ENCODE assay signal across 1 cellular context in genomic region chr6:27772261-27773001, GRCh38.
TF ChIP-seq lines count a peak whose summit lies in the region.

No MANE protein-coding gene starts in this region.

TF ChIP-seq in K562, 482 proteins besides CTCF, POLR2A, EP300 and RAD21 (continued from another document and continues in another):
- TF ChIP-seq THRA (IDR thresholded peaks at IDR 0.05), result no peak
- TF ChIP-seq MAFG (tag; conservative IDR thresholded peaks at IDR 0.05), result peak; percentile 97
- no peak for TF ChIP-seq SIX5 (IDR thresholded peaks at IDR 0.05; ENCODE audit: borderline replicate concordance in 1 of 2, insufficient read depth in 1 of 2, low read depth in 1 of 2, low read length in 2 of 2)
- TF ChIP-seq E2F5 (CRISPR knock-in tag; IDR thresholded peaks at IDR 0.05), result no peak
- no peak for TF ChIP-seq PPARD (CRISPR knock-in tag; IDR thresholded peaks at IDR 0.05)
- no peak for TF ChIP-seq ELK3 (CRISPR knock-in tag; IDR thresholded peaks at IDR 0.05)
- TF ChIP-seq NCOR1 (IDR thresholded peaks at IDR 0.05), result no peak
- TF ChIP-seq POU5F1 (IDR thresholded peaks at IDR 0.05; ENCODE audit: borderline replicate concordance, low read depth, low read length, partially characterized antibody), result peak; percentile 17
- TF ChIP-seq ZFP36 (IDR thresholded peaks at IDR 0.05; ENCODE audit: low read depth, low read length, partially characterized antibody), result peak; percentile 20
- peak; percentile 87 for TF ChIP-seq THRB (CRISPR knock-in tag; conservative IDR thresholded peaks at IDR 0.05)
- no peak for TF ChIP-seq ZC3H11A (IDR thresholded peaks at IDR 0.05; ENCODE audit: low read depth, low read length)
- no peak for TF ChIP-seq ADNP (tag; IDR thresholded peaks at IDR 0.05)
- TF ChIP-seq SRSF3 (IDR thresholded peaks at IDR 0.05; ENCODE audit: insufficient read depth, low read length), result no peak
- no peak for TF ChIP-seq ZNF408 (CRISPR knock-in tag; IDR thresholded peaks at IDR 0.05; ENCODE audit: low read depth)
- TF ChIP-seq GATAD2B (IDR thresholded peaks at IDR 0.05; ENCODE audit: borderline replicate concordance), result no peak
- no peak for TF ChIP-seq SLC30A9 (CRISPR knock-in tag; IDR thresholded peaks at IDR 0.05)
- TF ChIP-seq ZNF449 (CRISPR knock-in tag; IDR thresholded peaks at IDR 0.05), result peak; percentile 77; the same call in 1 of the 2 replicates
- no peak for TF ChIP-seq MXD1 (CRISPR knock-in tag; IDR thresholded peaks at IDR 0.05; ENCODE audit: borderline replicate concordance, poor library complexity, severe bottlenecking)
- TF ChIP-seq DMBX1 (CRISPR knock-in tag; IDR thresholded peaks at IDR 0.05; ENCODE audit: borderline replicate concordance), result peak; percentile 89
- TF ChIP-seq FUS (optimal IDR thresholded peaks at IDR 0.05; ENCODE audit: low read depth, low read length), result no peak
- TF ChIP-seq PTBP1 (IDR thresholded peaks at IDR 0.05; ENCODE audit: low read depth, low read length), result no peak
- TF ChIP-seq GATAD2A (IDR thresholded peaks at IDR 0.05), result peak; percentile 92; the same call in 1 of the 2 replicates
- no peak for TF ChIP-seq SAFB2 (IDR thresholded peaks at IDR 0.05; ENCODE audit: borderline replicate concordance, low read depth, low read length, severe bottlenecking)
- TF ChIP-seq NELFE (IDR thresholded peaks at IDR 0.05; ENCODE audit: insufficient read depth, insufficient read length), result no peak
- no peak for TF ChIP-seq ZNF274 (IDR thresholded peaks at IDR 0.05; ENCODE audit: borderline replicate concordance, low read depth, low read length)
- TF ChIP-seq E2F8 (IDR thresholded peaks at IDR 0.05; ENCODE audit: low read depth, partially characterized antibody), result no peak
- TF ChIP-seq CHD1 (IDR thresholded peaks at IDR 0.05; ENCODE audit: low read length), result no peak
- no peak for TF ChIP-seq RBBP5 (IDR thresholded peaks at IDR 0.05; ENCODE audit: borderline replicate concordance, insufficient read depth, low read length, poor library complexity, severe bottlenecking)
- TF ChIP-seq ZBTB11 (CRISPR knock-in tag; IDR thresholded peaks at IDR 0.05), result peak in 1 of 3 experiments; percentile 78; a peak in 2 of 6 replicates
- no peak; a peak in 1 of 4 replicates for TF ChIP-seq KDM4B (IDR thresholded peaks at IDR 0.05; ENCODE audit: borderline replicate concordance in 2 of 2, low read depth in 1 of 2)
- TF ChIP-seq ELF4 (CRISPR knock-in tag; IDR thresholded peaks at IDR 0.05), result peak; percentile 49; the same call in 1 of the 2 replicates
- TF ChIP-seq GATA2 (CRISPR knock-in tag; IDR thresholded peaks at IDR 0.05), result no peak
- no peak; the same call in 1 of the 2 replicates for TF ChIP-seq TARDBP (IDR thresholded peaks at IDR 0.05)
- no peak for TF ChIP-seq ZBTB1 (CRISPR knock-in tag; IDR thresholded peaks at IDR 0.05; ENCODE audit: borderline replicate concordance, low read depth)
- no peak for TF ChIP-seq ZNF146 (CRISPR knock-in tag; IDR thresholded peaks at IDR 0.05; ENCODE audit: unreplicated experiment)
- 0 out of 2 replicates have a peak, but pooled peaks have one; percentile 41 for TF ChIP-seq SMAD3 (CRISPR knock-in tag; conservative IDR thresholded peaks at IDR 0.05)
- TF ChIP-seq HNRNPL (IDR thresholded peaks at IDR 0.05; ENCODE audit: low read depth, low read length), result no peak
- TF ChIP-seq ZBTB5 (IDR thresholded peaks at IDR 0.05), result no peak
- TF ChIP-seq CTCFL (IDR thresholded peaks at IDR 0.05; ENCODE audit: borderline replicate concordance, insufficient read depth, low read depth, low read length, poor library complexity, severe bottlenecking), result peak; percentile 73
- TF ChIP-seq EP400 (IDR thresholded peaks at IDR 0.05), result peak; percentile 48; the same call in 1 of the 2 replicates
- TF ChIP-seq MECOM (CRISPR knock-in tag; IDR thresholded peaks at IDR 0.05), result peak; percentile 73; the same call in 1 of the 2 replicates
- TF ChIP-seq STAT5B (CRISPR knock-in tag; IDR thresholded peaks at IDR 0.05), result no peak
- no peak for TF ChIP-seq COPS2 (conservative IDR thresholded peaks at IDR 0.05)
- 0 out of 2 replicates have a peak, but pooled peaks have one; percentile 30 for TF ChIP-seq ZBTB2 (IDR thresholded peaks at IDR 0.05)
- no peak for TF ChIP-seq POLR3G (IDR thresholded peaks at IDR 0.05; ENCODE audit: extremely low read depth, insufficient read length, insufficient replicate concordance)
